ENCODE assay signal across 9 cellular contexts in genomic region chr9:4375424-4376195, GRCh38.
DNase-seq lines count a peak whose midpoint lies in the region; ATAC-seq and TF ChIP-seq lines count a peak whose summit lies in the region.
"Had no signal": no experiment of that assay in that cellular context is flagged by ENCODE, and none has a peak within 500 bp of the region (broad histone marks: within the 10 kb centered on the region; RNA-seq: fewer than 3 reads in every experiment).

No MANE protein-coding gene starts in this region.

- H3K9me3 Mint-ChIP-seq in WTC11 = no peaks in the 10 kb centered on the region
- H3K9me3 Mint-ChIP-seq in natural killer cell treated with Interleukin-12 subunit alpha and Interleukin-12 subunit beta and Interleukin-15 and Interleukin-18, amount 100 ng/mL, for 72 hours = no peaks in the 10 kb centered on the region
- H3K9me3 Mint-ChIP-seq in activated CD4-positive, alpha-beta memory T cell treated with anti-CD3 and anti-CD28 coated beads, Interleukin-2, amount 10 ng/mL, durations not matched to agents 7 days and 5 days = no peaks in the 10 kb centered on the region
- H3K9me3 Mint-ChIP-seq: dendritic cell treated with granulocyte-macrophage colony-stimulating factor and Interleukin-4, amounts not matched to agents 40 ng/mL and 50 ng/mL, for 4 days had no signal

- H3K9me3 ChIP-seq in vagina = no peaks in the 10 kb centered on the region

- no peak overlapping the region for H3K27ac ChIP-seq in vagina

- H3K4me3 ChIP-seq in BJ (ENCODE audit: low read depth, low read length) (no peak overlapping the region), vagina (no peak overlapping the region)

- TF ChIP-seq CTCF in BJ (IDR thresholded peaks at IDR 0.05; ENCODE audit: insufficient read depth, low read depth, low read length) (peak; percentile 56), WTC11 (IDR thresholded peaks at IDR 0.05) (no peak), vagina (IDR thresholded peaks at IDR 0.05) (peak; percentile 11 to 50 (median 30))

- POLR2A ChIA-PET in BJ (lab: Charles Lee) = no interaction called here
- POLR2A ChIA-PET in WTC11 (lab: Charles Lee) = no interaction called here
- POLR2A ChIA-PET in activated CD4-positive, alpha-beta memory T cell treated with anti-CD3 and anti-CD28 coated beads, Interleukin-2, amount 10 ng/mL, durations not matched to agents 7 days and 5 days (lab: Charles Lee) = no interaction called here

- ATAC-seq in WTC11 (peak; percentile 38; the same call in 1 of the 2 replicates), HG03280 (IDR thresholded peaks at IDR 0.05; ENCODE audit: unreplicated experiment) (no peak)
- ATAC-seq in natural killer cell treated with Interleukin-12 subunit alpha and Interleukin-12 subunit beta and Interleukin-15 and Interleukin-18, amount 100 ng/mL, for 72 hours = no peak

- DNase-seq in BJ (ENCODE audit: low read depth) = peak; percentile 85
- peak; percentile 8 to 24 for DNase-seq in Kasumi-1 (lab: John Stamatoyannopoulos, UW)
- no peak for DNase-seq in WTC11 (ENCODE audit: low spot score)
- DNase-seq in iris pigment epithelial cell (ENCODE audit: low read depth) = peak; percentile 86
- no peak for DNase-seq in vagina (ENCODE audit: extremely low spot score in 2 of 2)
- DNase-seq in natural killer cell treated with Interleukin-12 subunit alpha and Interleukin-12 subunit beta and Interleukin-15 and Interleukin-18, amount 100 ng/mL, for 72 hours (ENCODE audit: low spot score) = no peak
- DNase-seq in activated CD4-positive, alpha-beta memory T cell treated with anti-CD3 and anti-CD28 coated beads, Interleukin-2, amount 10 ng/mL, durations not matched to agents 7 days and 5 days = no peak

- CTCF ChIA-PET in BJ (lab: Yijun Ruan, JAX) = interaction anchor here (0.5 to 3.0 kb wide), 18 partner anchors 9 to 1550 kb away, joined by 3 to 20 read pairs (median 4); no protein-coding TSS in a partner anchor
- CTCF ChIA-PET in WTC11 (lab: Charles Lee) = interaction anchor here (1.1 to 2.2 kb wide), 7 partner anchors 9 to 387 kb away, joined by 4 to 9 read pairs (median 5); no protein-coding TSS in a partner anchor
- CTCF ChIA-PET in activated CD4-positive, alpha-beta memory T cell treated with anti-CD3 and anti-CD28 coated beads, Interleukin-2, amount 10 ng/mL, durations not matched to agents 7 days and 5 days (lab: Charles Lee) = interaction anchor here (1.6 to 2.7 kb wide), 3 partner anchors 9 to 61 kb away, joined by 4 to 12 read pairs (median 4); no protein-coding TSS in a partner anchor

- H3K27me3 Mint-ChIP-seq in WTC11 (ENCODE audit: low read depth) = no peaks in the 10 kb centered on the region
- peaks cover 23 to 26% of the 10 kb centered on the region in 2 donors for H3K27me3 Mint-ChIP-seq in natural killer cell treated with Interleukin-12 subunit alpha and Interleukin-12 subunit beta and Interleukin-15 and Interleukin-18, amount 100 ng/mL, for 72 hours
- peaks cover 15% of the 10 kb centered on the region for H3K27me3 Mint-ChIP-seq in activated CD4-positive, alpha-beta memory T cell treated with anti-CD3 and anti-CD28 coated beads, Interleukin-2, amount 10 ng/mL, durations not matched to agents 7 days and 5 days

- no peak for TF ChIP-seq POLR2A in vagina (IDR thresholded peaks at IDR 0.05)

- intact Hi-C loops in vagina (cut with DNase I) = no loop called here

- H3K4me3 Mint-ChIP-seq in WTC11 = no peak overlapping the region
- H3K4me3 Mint-ChIP-seq in natural killer cell treated with Interleukin-12 subunit alpha and Interleukin-12 subunit beta and Interleukin-15 and Interleukin-18, amount 100 ng/mL, for 72 hours = no peak overlapping the region
- H3K4me3 Mint-ChIP-seq in activated CD4-positive, alpha-beta memory T cell treated with anti-CD3 and anti-CD28 coated beads, Interleukin-2, amount 10 ng/mL, durations not matched to agents 7 days and 5 days = no peak overlapping the region
- H3K4me3 Mint-ChIP-seq: dendritic cell treated with granulocyte-macrophage colony-stimulating factor and Interleukin-4, amounts not matched to agents 40 ng/mL and 50 ng/mL, for 4 days had no signal

- H3K4me1 ChIP-seq in vagina = no peaks in the 10 kb centered on the region

- no peaks in the 10 kb centered on the region for H3K36me3 Mint-ChIP-seq in WTC11
- no peaks in the 10 kb centered on the region for H3K36me3 Mint-ChIP-seq in natural killer cell treated with Interleukin-12 subunit alpha and Interleukin-12 subunit beta and Interleukin-15 and Interleukin-18, amount 100 ng/mL, for 72 hours
- no peaks in the 10 kb centered on the region for H3K36me3 Mint-ChIP-seq in activated CD4-positive, alpha-beta memory T cell treated with anti-CD3 and anti-CD28 coated beads, Interleukin-2, amount 10 ng/mL, durations not matched to agents 7 days and 5 days (ENCODE audit: low read depth)

- peaks cover 12% of the 10 kb centered on the region for H3K4me1 Mint-ChIP-seq in WTC11
- H3K4me1 Mint-ChIP-seq in natural killer cell treated with Interleukin-12 subunit alpha and Interleukin-12 subunit beta and Interleukin-15 and Interleukin-18, amount 100 ng/mL, for 72 hours (ENCODE audit: low read depth in 2 of 2) = no peaks in the 10 kb centered on the region
- H3K4me1 Mint-ChIP-seq in activated CD4-positive, alpha-beta memory T cell treated with anti-CD3 and anti-CD28 coated beads, Interleukin-2, amount 10 ng/mL, durations not matched to agents 7 days and 5 days = no peaks in the 10 kb centered on the region

- H3K36me3 ChIP-seq in BJ (ENCODE audit: control insufficient read depth, insufficient read depth, low read length) (no peaks in the 10 kb centered on the region), vagina (no peaks in the 10 kb centered on the region)

- no peaks in the 10 kb centered on the region; the same call in 1 of the 2 replicates for H3K27me3 ChIP-seq in BJ (ENCODE audit: control insufficient read depth, insufficient read depth, low read length)
- H3K27me3 ChIP-seq in vagina = no peaks in the 10 kb centered on the region

- no peak overlapping the region for H3K27ac Mint-ChIP-seq in WTC11
- no peak overlapping the region for H3K27ac Mint-ChIP-seq in natural killer cell treated with Interleukin-12 subunit alpha and Interleukin-12 subunit beta and Interleukin-15 and Interleukin-18, amount 100 ng/mL, for 72 hours
- H3K27ac Mint-ChIP-seq in activated CD4-positive, alpha-beta memory T cell treated with anti-CD3 and anti-CD28 coated beads, Interleukin-2, amount 10 ng/mL, durations not matched to agents 7 days and 5 days = no peak overlapping the region
- H3K27ac Mint-ChIP-seq: dendritic cell treated with granulocyte-macrophage colony-stimulating factor and Interleukin-4, amounts not matched to agents 40 ng/mL and 50 ng/mL, for 4 days had no signal

TF ChIP-seq in WTC11, 78 proteins besides CTCF, POLR2A, EP300 and RAD21:
- TF ChIP-seq ZNF263 (CRISPR knock-in tag; IDR thresholded peaks at IDR 0.05; ENCODE audit: low read depth) (no peak), EMX1 (CRISPR knock-in tag; IDR thresholded peaks at IDR 0.05) (no peak), GRHL2 (CRISPR knock-in tag; IDR thresholded peaks at IDR 0.05; ENCODE audit: insufficient replicate concordance, severe bottlenecking) (no peak), NFE2L1 (CRISPR knock-in tag; IDR thresholded peaks at IDR 0.05) (no peak), CBFB (CRISPR knock-in tag; IDR thresholded peaks at IDR 0.05; ENCODE audit: low read depth) (no peak), NFATC4 (CRISPR knock-in tag; IDR thresholded peaks at IDR 0.05) (no peak), ZNF423 (CRISPR knock-in tag; IDR thresholded peaks at IDR 0.05) (no peak)
- TF ChIP-seq, protein P1, sequence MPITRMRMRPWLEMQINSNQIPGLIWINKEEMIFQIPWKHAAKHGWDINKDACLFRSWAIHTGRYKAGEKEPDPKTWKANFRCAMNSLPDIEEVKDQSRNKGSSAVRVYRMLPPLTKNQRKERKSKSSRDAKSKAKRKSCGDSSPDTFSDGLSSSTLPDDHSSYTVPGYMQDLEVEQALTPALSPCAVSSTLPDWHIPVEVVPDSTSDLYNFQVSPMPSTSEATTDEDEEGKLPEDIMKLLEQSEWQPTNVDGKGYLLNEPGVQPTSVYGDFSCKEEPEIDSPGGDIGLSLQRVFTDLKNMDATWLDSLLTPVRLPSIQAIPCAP (CRISPR knock-in tag; IDR thresholded peaks at IDR 0.05) = no peak
- TF ChIP-seq, protein P2, sequence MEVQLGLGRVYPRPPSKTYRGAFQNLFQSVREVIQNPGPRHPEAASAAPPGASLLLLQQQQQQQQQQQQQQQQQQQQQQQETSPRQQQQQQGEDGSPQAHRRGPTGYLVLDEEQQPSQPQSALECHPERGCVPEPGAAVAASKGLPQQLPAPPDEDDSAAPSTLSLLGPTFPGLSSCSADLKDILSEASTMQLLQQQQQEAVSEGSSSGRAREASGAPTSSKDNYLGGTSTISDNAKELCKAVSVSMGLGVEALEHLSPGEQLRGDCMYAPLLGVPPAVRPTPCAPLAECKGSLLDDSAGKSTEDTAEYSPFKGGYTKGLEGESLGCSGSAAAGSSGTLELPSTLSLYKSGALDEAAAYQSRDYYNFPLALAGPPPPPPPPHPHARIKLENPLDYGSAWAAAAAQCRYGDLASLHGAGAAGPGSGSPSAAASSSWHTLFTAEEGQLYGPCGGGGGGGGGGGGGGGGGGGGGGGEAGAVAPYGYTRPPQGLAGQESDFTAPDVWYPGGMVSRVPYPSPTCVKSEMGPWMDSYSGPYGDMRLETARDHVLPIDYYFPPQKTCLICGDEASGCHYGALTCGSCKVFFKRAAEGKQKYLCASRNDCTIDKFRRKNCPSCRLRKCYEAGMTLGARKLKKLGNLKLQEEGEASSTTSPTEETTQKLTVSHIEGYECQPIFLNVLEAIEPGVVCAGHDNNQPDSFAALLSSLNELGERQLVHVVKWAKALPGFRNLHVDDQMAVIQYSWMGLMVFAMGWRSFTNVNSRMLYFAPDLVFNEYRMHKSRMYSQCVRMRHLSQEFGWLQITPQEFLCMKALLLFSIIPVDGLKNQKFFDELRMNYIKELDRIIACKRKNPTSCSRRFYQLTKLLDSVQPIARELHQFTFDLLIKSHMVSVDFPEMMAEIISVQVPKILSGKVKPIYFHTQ (CRISPR knock-in tag; IDR thresholded peaks at IDR 0.05) = no peak

Comparison
In these comparisons a context has a peak if more than half of its experiments do, and no peak if none do; other contexts are left out.
1. DNase-seq: peak in BJ (single experiment), Kasumi-1 (2 of 2) and iris pigment epithelial cell (single experiment); none in WTC11 (single experiment), vagina (0 of 2), natural killer cell treated with Interleukin-12 subunit alpha and Interleukin-12 subunit beta and Interleukin-15 and Interleukin-18, amount 100 ng/mL, for 72 hours (single experiment) and activated CD4-positive, alpha-beta memory T cell treated with anti-CD3 and anti-CD28 coated beads, Interleukin-2, amount 10 ng/mL, durations not matched to agents 7 days and 5 days (single experiment).